Comparison of ENCODE assay signal across 16 cellular contexts in the genomic region with DNA sequence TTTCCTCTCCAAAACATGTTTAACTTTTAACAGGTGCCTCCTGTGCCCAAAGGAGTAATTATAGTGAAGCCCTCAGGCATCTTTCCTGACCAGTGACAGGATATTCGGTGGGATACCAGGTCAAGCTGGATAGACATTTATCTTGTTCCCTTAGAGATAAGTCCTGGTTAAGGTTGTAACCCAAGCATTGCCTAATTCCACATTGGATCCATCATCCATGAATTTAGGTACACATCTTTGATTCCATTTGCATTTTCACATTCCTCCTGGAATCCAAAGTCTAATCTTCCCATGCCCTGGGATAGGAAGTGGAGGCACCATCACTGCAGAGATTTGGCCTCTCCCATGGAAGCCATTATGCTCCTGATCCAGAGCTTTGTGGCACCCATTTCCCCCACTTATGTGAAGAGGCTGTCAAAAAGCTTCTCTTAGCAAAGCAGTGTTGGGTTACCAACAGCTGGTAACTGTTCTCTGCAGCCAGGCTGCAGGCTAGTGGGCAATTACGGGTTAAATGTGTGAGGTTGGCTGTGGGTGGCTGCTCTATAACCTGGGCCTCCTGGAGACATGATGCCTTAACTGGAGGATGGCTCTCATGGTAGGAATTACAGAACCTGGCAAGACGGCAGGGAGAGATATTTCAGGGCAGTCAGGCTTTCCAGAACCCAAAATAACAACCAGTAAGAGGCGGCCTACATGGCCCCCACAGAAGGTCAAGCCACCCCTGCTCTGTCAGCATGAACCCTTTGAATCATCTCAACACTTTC.
"Had no signal": no experiment of that assay in that cellular context is flagged by ENCODE, and none has a peak within 500 bp of the region (broad histone marks: within the 10 kb centered on the region; RNA-seq: fewer than 3 reads in every experiment).

No MANE protein-coding gene starts in this region.

- H3K4me1 ChIP-seq: thyroid gland, uterus had no signal

- H3K27ac ChIP-seq: coronary artery, thyroid gland, uterus had no signal

- ATAC-seq: activated CD8-positive, alpha-beta T cell treated with anti-CD3 and anti-CD28 coated beads for 36 hours; activated naive CD8-positive, alpha-beta T cell treated with anti-CD3 and anti-CD28 coated beads, Interleukin-2, amount 50 U/mL, for 24 hours; activated T-cell treated with anti-CD3 and anti-CD28 coated beads, Interleukin-2, amount 50 U/mL, for 72 hours; stimulated activated effector memory CD8-positive, alpha-beta T cell treated with anti-CD3 and anti-CD28 coated beads, Interleukin-12 subunit alpha, Interleukin-12 subunit beta, amount 100 ng/mL, for 72 hours had no signal

- H3K4me3 ChIP-seq: coronary artery, lung, thyroid gland, uterus had no signal

- H3K36me3 Mint-ChIP-seq: stimulated activated effector memory CD8-positive, alpha-beta T cell treated with anti-CD3 and anti-CD28 coated beads, Interleukin-12 subunit alpha, Interleukin-12 subunit beta, amount 100 ng/mL, for 72 hours had no signal

- H3K27me3 Mint-ChIP-seq: activated CD8-positive, alpha-beta T cell treated with anti-CD3 and anti-CD28 coated beads for 36 hours; activated naive CD8-positive, alpha-beta T cell treated with anti-CD3 and anti-CD28 coated beads, Interleukin-2, amount 50 U/mL, for 24 hours had no signal

- H3K9me3 Mint-ChIP-seq: activated CD8-positive, alpha-beta T cell treated with anti-CD3 and anti-CD28 coated beads for 36 hours; activated naive CD8-positive, alpha-beta T cell treated with anti-CD3 and anti-CD28 coated beads, Interleukin-2, amount 50 U/mL, for 24 hours; stimulated activated effector memory CD8-positive, alpha-beta T cell treated with anti-CD3 and anti-CD28 coated beads, Interleukin-12 subunit alpha, Interleukin-12 subunit beta, amount 100 ng/mL, for 72 hours had no signal

- H3K9me3 ChIP-seq: thyroid gland, uterus had no signal

- H3K4me3 Mint-ChIP-seq: activated CD8-positive, alpha-beta T cell treated with anti-CD3 and anti-CD28 coated beads for 36 hours; activated naive CD8-positive, alpha-beta T cell treated with anti-CD3 and anti-CD28 coated beads, Interleukin-2, amount 50 U/mL, for 24 hours; activated T-cell treated with anti-CD3 and anti-CD28 coated beads, Interleukin-2, amount 50 U/mL, for 72 hours; nephron progenitor cell; stimulated activated effector memory CD8-positive, alpha-beta T cell treated with anti-CD3 and anti-CD28 coated beads, Interleukin-12 subunit alpha, Interleukin-12 subunit beta, amount 100 ng/mL, for 72 hours had no signal

- H3K36me3 ChIP-seq: thyroid gland, uterus had no signal

- FAIRE-seq: small intestine had no signal

- DNase-seq: activated CD4-positive, alpha-beta T cell treated with anti-CD3 and anti-CD28 coated beads for 4 hours; activated CD8-positive, alpha-beta memory T cell treated with anti-CD3 and anti-CD28 coated beads, Interleukin-2, amount 50 U/mL, for 4 hours; activated CD8-positive, alpha-beta T cell treated with anti-CD3 and anti-CD28 coated beads for 36 hours; activated naive CD4-positive, alpha-beta T cell; activated naive CD8-positive, alpha-beta T cell treated with anti-CD3 and anti-CD28 coated beads, Interleukin-2, amount 50 U/mL, for 24 hours; activated T-cell treated with anti-CD3 and anti-CD28 coated beads, Interleukin-2, amount 50 U/mL, for 72 hours; caudate nucleus; effector CD8-positive, alpha-beta T cell; hypothalamus; nephron progenitor cell; small intestine; uterus had no signal

- H3K4me1 Mint-ChIP-seq: activated naive CD8-positive, alpha-beta T cell treated with anti-CD3 and anti-CD28 coated beads, Interleukin-2, amount 50 U/mL, for 24 hours; stimulated activated effector memory CD8-positive, alpha-beta T cell treated with anti-CD3 and anti-CD28 coated beads, Interleukin-12 subunit alpha, Interleukin-12 subunit beta, amount 100 ng/mL, for 72 hours had no signal

- H3K27ac Mint-ChIP-seq: activated CD8-positive, alpha-beta T cell treated with anti-CD3 and anti-CD28 coated beads for 36 hours; activated naive CD8-positive, alpha-beta T cell treated with anti-CD3 and anti-CD28 coated beads, Interleukin-2, amount 50 U/mL, for 24 hours; activated T-cell treated with anti-CD3 and anti-CD28 coated beads, Interleukin-2, amount 50 U/mL, for 72 hours; stimulated activated effector memory CD8-positive, alpha-beta T cell treated with anti-CD3 and anti-CD28 coated beads, Interleukin-12 subunit alpha, Interleukin-12 subunit beta, amount 100 ng/mL, for 72 hours had no signal

- H3K27me3 ChIP-seq: thyroid gland, uterus had no signal
